ENCODE assay signal across 8 cellular contexts in the genomic region with DNA sequence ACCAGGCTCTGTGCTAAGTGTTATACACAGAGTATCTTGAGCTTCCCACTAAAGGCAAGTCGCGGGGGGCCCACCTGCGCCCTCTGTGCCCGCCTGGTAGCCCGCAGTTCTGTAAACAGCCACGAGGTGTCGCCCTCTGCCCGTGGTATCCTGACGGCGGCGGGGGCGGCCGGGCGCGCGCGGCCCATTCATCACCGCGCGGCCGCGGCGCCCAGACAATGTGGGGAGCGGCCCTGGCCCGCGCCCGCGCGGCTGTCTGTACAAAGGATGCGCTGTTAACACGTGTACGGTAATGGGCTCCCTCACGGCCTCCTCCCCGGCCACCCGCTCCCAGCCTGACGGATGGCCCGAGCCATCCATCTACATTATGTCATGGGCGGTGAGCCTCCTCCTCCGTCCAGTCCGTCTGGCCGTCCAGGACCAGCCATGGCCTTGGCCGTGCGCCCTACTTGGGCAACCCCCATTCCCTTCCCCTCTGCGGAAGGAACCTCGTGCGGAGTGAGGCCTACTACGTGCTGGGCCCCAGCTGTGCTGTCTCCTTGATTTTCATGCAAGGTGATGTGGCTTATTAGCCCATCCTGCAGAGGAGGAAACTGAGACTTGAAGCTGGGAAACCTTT.
DNase-seq lines count a peak whose midpoint lies in the region; ATAC-seq, FAIRE-seq and TF ChIP-seq lines count a peak whose summit lies in the region.

No MANE protein-coding gene starts in this region.

- no peaks in the 10 kb centered on the region for H3K9me2 ChIP-seq in Loucy (replicated peaks; ENCODE audit: low read depth, low read length)

- no peaks in the 10 kb centered on the region; the same call in 1 of the 2 replicates for H3K9me3 ChIP-seq in Loucy (ENCODE audit: insufficient read depth, low read depth, low read length)

- intact Hi-C loops in activated CD4-positive, alpha-beta memory T cell treated with anti-CD3 and anti-CD28 coated beads for 36 hours (cut with micrococcal nuclease): no loop called here

- H3K4me2 ChIP-seq in Loucy (ENCODE audit: low read depth, low read length, poor library complexity, severe bottlenecking): no peak overlapping the region

- peak; percentile 33 for DNase-seq in D721Med (ENCODE audit: insufficient read length, low spot score)
- peak; percentile 32 for DNase-seq in activated CD4-positive, alpha-beta memory T cell treated with anti-CD3 and anti-CD28 coated beads for 36 hours
- DNase-seq in endothelial cell (ENCODE audit: low spot score): peak; percentile 65
- peak; percentile 57 to 79 for DNase-seq in mesothelial cell of epicardium (ENCODE audit: low spot score in 2 of 2, unreplicated experiment in 2 of 2)
- peak; percentile 58 to 84 for DNase-seq in stimulated activated effector memory CD8-positive, alpha-beta T cell treated with anti-CD3 and anti-CD28 coated beads, Interleukin-12 subunit alpha, Interleukin-12 subunit beta, amount 100 ng/mL, for 72 hours (ENCODE audit: low spot score in 2 of 2)

- no peaks in the 10 kb centered on the region for H3K27me3 Mint-ChIP-seq in activated CD4-positive, alpha-beta memory T cell treated with anti-CD3 and anti-CD28 coated beads for 36 hours
- H3K27me3 Mint-ChIP-seq in endothelial cell (ENCODE audit: unreplicated experiment) (peaks cover 10% of the 10 kb centered on the region), mesothelial cell of epicardium (ENCODE audit: low read depth) (no peaks in the 10 kb centered on the region)

- no peak overlapping the region for H3K4me3 Mint-ChIP-seq in activated CD4-positive, alpha-beta memory T cell treated with anti-CD3 and anti-CD28 coated beads for 36 hours
- H3K4me3 Mint-ChIP-seq in endothelial cell (ENCODE audit: unreplicated experiment): no peak overlapping the region
- H3K4me3 Mint-ChIP-seq in mesothelial cell of epicardium: peak overlapping the region; percentile 28
- H3K4me3 Mint-ChIP-seq in stimulated activated effector memory CD8-positive, alpha-beta T cell treated with anti-CD3 and anti-CD28 coated beads, Interleukin-12 subunit alpha, Interleukin-12 subunit beta, amount 100 ng/mL, for 72 hours: no peak overlapping the region

- H4K20me1 ChIP-seq in Loucy (ENCODE audit: insufficient read depth, low read length, poor library complexity, severe bottlenecking): no peaks in the 10 kb centered on the region

- CTCF ChIA-PET in activated CD4-positive, alpha-beta memory T cell treated with anti-CD3 and anti-CD28 coated beads for 36 hours (lab: Charles Lee): interaction anchor here (0.7 to 1.3 kb wide), 4 partner anchors 8 to 78 kb away, joined by 3 to 4 read pairs (median 4); no protein-coding TSS in a partner anchor

- peaks cover 14% of the 10 kb centered on the region for H3K36me3 Mint-ChIP-seq in activated CD4-positive, alpha-beta memory T cell treated with anti-CD3 and anti-CD28 coated beads for 36 hours
- H3K36me3 Mint-ChIP-seq in endothelial cell (ENCODE audit: low read depth, unreplicated experiment) (no peaks in the 10 kb centered on the region), mesothelial cell of epicardium (peaks cover 1% of the 10 kb centered on the region)
- H3K36me3 Mint-ChIP-seq in stimulated activated effector memory CD8-positive, alpha-beta T cell treated with anti-CD3 and anti-CD28 coated beads, Interleukin-12 subunit alpha, Interleukin-12 subunit beta, amount 100 ng/mL, for 72 hours: no peaks in the 10 kb centered on the region

- H3K27me3 ChIP-seq in Loucy (ENCODE audit: insufficient read depth, low read length, poor library complexity, severe bottlenecking): no peaks in the 10 kb centered on the region

- H3K4me3 ChIP-seq in Loucy (ENCODE audit: low read length, poor library complexity, severe bottlenecking): no peak overlapping the region

- H3K4me1 ChIP-seq in Loucy (ENCODE audit: insufficient read depth, low read length, poor library complexity, severe bottlenecking): peaks cover under 1% of the 10 kb centered on the region

- H3K9ac ChIP-seq in Loucy (ENCODE audit: low read depth, low read length, poor library complexity, severe bottlenecking): no peak overlapping the region

- no peaks in the 10 kb centered on the region for H3K4me1 Mint-ChIP-seq in activated CD4-positive, alpha-beta memory T cell treated with anti-CD3 and anti-CD28 coated beads for 36 hours (ENCODE audit: low read depth)
- H3K4me1 Mint-ChIP-seq in endothelial cell (ENCODE audit: unreplicated experiment) (peaks cover 12% of the 10 kb centered on the region), mesothelial cell of epicardium (peaks cover 2% of the 10 kb centered on the region)
- H3K4me1 Mint-ChIP-seq in stimulated activated effector memory CD8-positive, alpha-beta T cell treated with anti-CD3 and anti-CD28 coated beads, Interleukin-12 subunit alpha, Interleukin-12 subunit beta, amount 100 ng/mL, for 72 hours: peaks cover 20% of the 10 kb centered on the region

- no peaks in the 10 kb centered on the region for H3K36me3 ChIP-seq in Loucy (ENCODE audit: insufficient read depth, low read length)

- H3F3A ChIP-seq in Loucy (ENCODE audit: low read depth): no peaks in the 10 kb centered on the region

- H3K9me3 Mint-ChIP-seq in activated CD4-positive, alpha-beta memory T cell treated with anti-CD3 and anti-CD28 coated beads for 36 hours: peaks cover 6% of the 10 kb centered on the region
- H3K9me3 Mint-ChIP-seq in endothelial cell (ENCODE audit: unreplicated experiment) (no peaks in the 10 kb centered on the region), mesothelial cell of epicardium (peaks cover 9% of the 10 kb centered on the region)
- no peaks in the 10 kb centered on the region for H3K9me3 Mint-ChIP-seq in stimulated activated effector memory CD8-positive, alpha-beta T cell treated with anti-CD3 and anti-CD28 coated beads, Interleukin-12 subunit alpha, Interleukin-12 subunit beta, amount 100 ng/mL, for 72 hours

- no peaks in the 10 kb centered on the region for H3K79me2 ChIP-seq in Loucy (ENCODE audit: insufficient read depth, low read length)

- ATAC-seq in stimulated activated effector memory CD8-positive, alpha-beta T cell treated with anti-CD3 and anti-CD28 coated beads, Interleukin-12 subunit alpha, Interleukin-12 subunit beta, amount 100 ng/mL, for 72 hours: peak; percentile 73
- no peak for ATAC-seq in GM18873 (IDR thresholded peaks at IDR 0.05; ENCODE audit: low FRiP score, unreplicated experiment)
- no peak for ATAC-seq in GM21526 (IDR thresholded peaks at IDR 0.05; ENCODE audit: low FRiP score, unreplicated experiment)

- no peak overlapping the region for H3K27ac Mint-ChIP-seq in activated CD4-positive, alpha-beta memory T cell treated with anti-CD3 and anti-CD28 coated beads for 36 hours
- H3K27ac Mint-ChIP-seq in endothelial cell (ENCODE audit: unreplicated experiment) (no peak overlapping the region), mesothelial cell of epicardium (no peak overlapping the region)
- H3K27ac Mint-ChIP-seq in stimulated activated effector memory CD8-positive, alpha-beta T cell treated with anti-CD3 and anti-CD28 coated beads, Interleukin-12 subunit alpha, Interleukin-12 subunit beta, amount 100 ng/mL, for 72 hours: no peak overlapping the region

- H2AFZ ChIP-seq in Loucy (ENCODE audit: low read length): no peak overlapping the region

- TF ChIP-seq CTCF in D721Med (IDR thresholded peaks at IDR 0.05; ENCODE audit: insufficient read depth, missing control alignments): peak; percentile 60
- TF ChIP-seq CTCF in Loucy (conservative IDR thresholded peaks at IDR 0.05; ENCODE audit: low read length): 0 out of 2 replicates have a peak, but pooled peaks have one; percentile 16
- peak; percentile 98 for TF ChIP-seq CTCF in endothelial cell (IDR thresholded peaks at IDR 0.05; ENCODE audit: unreplicated experiment)
- TF ChIP-seq CTCF in mesothelial cell of epicardium (IDR thresholded peaks at IDR 0.05; ENCODE audit: unreplicated experiment): peak; percentile 96

- no peak for FAIRE-seq in D721Med (lab: Jason Lieb, UNC)

- POLR2A ChIA-PET in activated CD4-positive, alpha-beta memory T cell treated with anti-CD3 and anti-CD28 coated beads for 36 hours (lab: Charles Lee): no interaction called here

Comparison
In these comparisons a context has a peak if more than half of its experiments do, and no peak if none do; other contexts are left out.
1. CTCF ChIP-seq: peak in every context shown above with its lines; median percentile 98 in endothelial cell; 96 in mesothelial cell of epicardium; 60 in D721Med; 16 in Loucy.